Comparison of ENCODE assay signal across 8 cellular contexts in genomic region chr16:77721752-77722314, GRCh38. TPM values are rescaled to one million over a fixed set of nuclear protein-coding genes. Genes with fewer than 3 reads are reported as not detected.
DNase-seq lines count a peak whose midpoint lies in the region; ATAC-seq and TF ChIP-seq lines count a peak whose summit lies in the region.

No MANE protein-coding gene starts in this region.

- H3K9me3 ChIP-seq in BLaER1 treated with 17β-estradiol and CSF1 and Interleukin-3, amounts not matched to agents 10 nM and 100 nM (replicated peaks in 1 of 11): peaks cover 0 to 11% (median 6%) of the 10 kb centered on the region in 11 experiments; a peak in 13 of 22 replicates

- peak overlapping the region in 9 of 10 experiments; percentile 38 to 88 (median 50); a peak in 12 of 20 replicates for H3K4me3 ChIP-seq in BLaER1 treated with 17β-estradiol and CSF1 and Interleukin-3, amounts not matched to agents 10 nM and 100 nM

- TF ChIP-seq CTCF in endothelial cell (IDR thresholded peaks at IDR 0.05; ENCODE audit: unreplicated experiment): no peak

- H3K36me3 ChIP-seq in BLaER1 treated with 17β-estradiol and CSF1 and Interleukin-3, amounts not matched to agents 10 nM and 100 nM: peaks cover 0 to 2% (median 0%) of the 10 kb centered on the region in 11 experiments; a peak in 2 of 22 replicates

- peaks cover 3% of the 10 kb centered on the region for H3K27me3 Mint-ChIP-seq in endothelial cell (ENCODE audit: unreplicated experiment)
- H3K27me3 Mint-ChIP-seq in stimulated activated naive B cell treated with anti-CD40 and anti-IgM and Interleukin-4, amounts not matched to agents 10 μg/mL and 1 μg/mL and 100 μg/mL, for 72 hours: no peaks in the 10 kb centered on the region

- H3K9me3 Mint-ChIP-seq in endothelial cell (ENCODE audit: unreplicated experiment): no peaks in the 10 kb centered on the region
- peaks cover 0 to 1% of the 10 kb centered on the region in 2 donors for H3K9me3 Mint-ChIP-seq in stimulated activated naive B cell treated with anti-CD40 and anti-IgM and Interleukin-4, amounts not matched to agents 10 μg/mL and 1 μg/mL and 100 μg/mL, for 72 hours

- H3K9ac ChIP-seq in BLaER1 treated with 17β-estradiol and CSF1 and Interleukin-3, amounts not matched to agents 10 nM and 100 nM: peak overlapping the region in 3 of 11 experiments; percentile 36 to 52 (median 49); a peak in 3 of 22 replicates

- peaks cover 8 to 31% (median 23%) of the 10 kb centered on the region in 10 experiments for H3K4me1 ChIP-seq in BLaER1 treated with 17β-estradiol and CSF1 and Interleukin-3, amounts not matched to agents 10 nM and 100 nM

- intact Hi-C loops in left cardiac atrium (cut with DNase I): no loop called here

- peak; percentile 19 for ATAC-seq in GM21367 (IDR thresholded peaks at IDR 0.05; ENCODE audit: unreplicated experiment)
- ATAC-seq in HG03469 (IDR thresholded peaks at IDR 0.05; ENCODE audit: unreplicated experiment): peak; percentile 15
- ATAC-seq in stimulated activated naive B cell treated with anti-CD40 and anti-IgM and Interleukin-4, amounts not matched to agents 10 μg/mL and 1 μg/mL and 100 μg/mL, for 72 hours (replicated peaks): peak; percentile 43
- ATAC-seq in left cardiac atrium: no peak

- peaks cover 0 to 23% (median 0%) of the 10 kb centered on the region in 11 experiments; a peak in 4 of 22 replicates for H3K27me3 ChIP-seq in BLaER1 treated with 17β-estradiol and CSF1 and Interleukin-3, amounts not matched to agents 10 nM and 100 nM

- peak overlapping the region in 5 of 11 experiments; percentile 21 to 55 (median 40); a peak in 7 of 22 replicates for H3K27ac ChIP-seq in BLaER1 treated with 17β-estradiol and CSF1 and Interleukin-3, amounts not matched to agents 10 nM and 100 nM

- DNase-seq in endothelial cell (ENCODE audit: low spot score) (no peak), A172 (ENCODE audit: low spot score) (no peak), NCI-H1930 (lab: John Stamatoyannopoulos, UW) (no peak), left cardiac atrium (no peak)
- no peak for DNase-seq in stimulated activated naive B cell treated with anti-CD40 and anti-IgM and Interleukin-4, amounts not matched to agents 10 μg/mL and 1 μg/mL and 100 μg/mL, for 72 hours

- H3K4me2 ChIP-seq in BLaER1 treated with 17β-estradiol and CSF1 and Interleukin-3, amounts not matched to agents 10 nM and 100 nM: peak overlapping the region; percentile 46 to 71 (median 64)

- H3K4me1 Mint-ChIP-seq in endothelial cell (ENCODE audit: unreplicated experiment): no peaks in the 10 kb centered on the region
- peaks cover 8% of the 10 kb centered on the region in 2 donors for H3K4me1 Mint-ChIP-seq in stimulated activated naive B cell treated with anti-CD40 and anti-IgM and Interleukin-4, amounts not matched to agents 10 μg/mL and 1 μg/mL and 100 μg/mL, for 72 hours

- H3K27ac Mint-ChIP-seq in endothelial cell (ENCODE audit: unreplicated experiment): no peak overlapping the region
- peak overlapping the region; percentile 93 for H3K27ac Mint-ChIP-seq in stimulated activated naive B cell treated with anti-CD40 and anti-IgM and Interleukin-4, amounts not matched to agents 10 μg/mL and 1 μg/mL and 100 μg/mL, for 72 hours

- no peaks in the 10 kb centered on the region for H3K36me3 Mint-ChIP-seq in endothelial cell (ENCODE audit: low read depth, unreplicated experiment)
- H3K36me3 Mint-ChIP-seq in stimulated activated naive B cell treated with anti-CD40 and anti-IgM and Interleukin-4, amounts not matched to agents 10 μg/mL and 1 μg/mL and 100 μg/mL, for 72 hours: peaks cover 4 to 9% of the 10 kb centered on the region in 2 donors

- peak overlapping the region; percentile 88 for H3K4me3 Mint-ChIP-seq in endothelial cell (ENCODE audit: unreplicated experiment)
- peak overlapping the region; percentile 92 to 93 for H3K4me3 Mint-ChIP-seq in stimulated activated naive B cell treated with anti-CD40 and anti-IgM and Interleukin-4, amounts not matched to agents 10 μg/mL and 1 μg/mL and 100 μg/mL, for 72 hours

- no peaks in the 10 kb centered on the region for H4K20me1 ChIP-seq in BLaER1 treated with 17β-estradiol and CSF1 and Interleukin-3, amounts not matched to agents 10 nM and 100 nM

RNA-seq across cellular contexts. Expression of gene NUDT7, which starts 0.5 kb away (rescaled TPM):
- total RNA-seq in endothelial cell (ENCODE audit: unreplicated experiment): 7.9 TPM
- total RNA-seq in A172 (2014; rRNA removed; shearing (Covaris generic)): 4.9 and 5.4 TPM in 2 replicates
- 10 to 100 TPM; 19.3 to 25.8 TPM for total RNA-seq in left cardiac atrium

Comparison
In these comparisons a context has a peak if more than half of its experiments do, and no peak if none do; other contexts are left out.
1. ATAC-seq: peak in GM21367 (single experiment), HG03469 (single experiment) and stimulated activated naive B cell treated with anti-CD40 and anti-IgM and Interleukin-4, amounts not matched to agents 10 μg/mL and 1 μg/mL and 100 μg/mL, for 72 hours (2 of 2); none in left cardiac atrium (0 of 2).